In the genomic region with DNA sequence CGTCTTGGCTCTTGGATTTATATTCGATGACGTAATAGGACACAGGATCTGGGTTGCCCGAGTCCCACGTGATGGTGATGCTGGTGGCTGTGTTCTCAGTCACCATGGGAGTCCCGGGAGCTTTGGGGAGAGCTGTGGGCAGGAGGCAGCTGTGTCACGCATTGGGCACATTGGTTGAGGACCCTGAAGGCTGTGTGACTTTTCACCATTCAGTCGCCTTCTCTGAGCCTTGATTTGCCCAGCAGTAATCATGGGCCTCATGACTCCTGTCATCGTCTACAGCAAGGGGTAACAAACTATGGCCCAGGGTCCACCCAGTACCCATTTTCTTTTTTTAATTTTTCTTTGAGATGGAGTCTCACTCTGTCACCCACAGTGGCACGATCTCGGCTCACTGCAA, we compare ENCODE assay signal across 9 cellular contexts.
"Had no signal": no experiment of that assay in that cellular context is flagged by ENCODE, and none has a peak within 500 bp of the region (broad histone marks: within the 10 kb centered on the region; RNA-seq: fewer than 3 reads in every experiment).

No MANE protein-coding gene starts in this region.

- ATAC-seq: GM23338 had no signal

- H3K27ac ChIP-seq: HL-60, KMS-11 had no signal

- H3K4me2 ChIP-seq: GM23338, KMS-11 had no signal

- DNase-seq: H9, HCEC 1CT, HFFc6, KBM-7 had no signal

- FAIRE-seq: H1, H54 had no signal

- H3K9ac ChIP-seq: KMS-11 had no signal

- H2AFZ ChIP-seq: GM23338 had no signal

- H3K4me3 ChIP-seq: GM23338 had no signal
